1 cellular context compared by ENCODE assay signal in the genomic region with DNA sequence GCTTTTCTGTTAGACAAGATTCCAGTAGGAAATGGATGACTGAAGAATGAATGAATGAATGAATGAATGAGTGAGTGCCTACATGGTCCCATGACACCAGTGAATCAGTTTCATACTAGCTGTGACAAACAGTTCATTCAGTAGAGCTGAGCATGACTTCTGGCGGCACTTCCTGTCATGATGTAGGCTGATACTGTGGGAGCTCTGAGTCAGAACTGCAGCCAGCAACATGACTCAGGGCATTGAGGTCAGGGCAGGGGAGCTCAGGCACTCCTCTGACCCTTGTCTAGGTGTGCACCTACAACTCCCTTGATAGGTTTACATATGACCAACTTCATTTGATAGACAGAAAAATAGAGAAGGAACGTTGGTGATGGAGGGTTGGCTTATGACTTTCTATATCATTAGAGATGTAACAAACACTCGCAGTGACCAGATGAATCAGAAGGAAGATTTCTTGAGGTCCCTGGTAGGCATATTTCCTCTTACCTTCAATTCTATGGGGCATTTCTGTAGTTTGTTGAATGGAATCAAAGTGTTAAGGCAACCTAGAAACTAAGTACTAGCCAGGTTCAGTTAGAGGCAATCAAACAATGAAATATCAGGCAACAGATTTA.
TF ChIP-seq lines count a peak whose summit lies in the region.

No MANE protein-coding gene starts in this region.

TF ChIP-seq in HCT116, 20 proteins besides CTCF, POLR2A, EP300 and RAD21 (continued from another document):
- TF ChIP-seq EZH2 (IDR thresholded peaks at IDR 0.05): no peak
- TF ChIP-seq, protein P1, sequence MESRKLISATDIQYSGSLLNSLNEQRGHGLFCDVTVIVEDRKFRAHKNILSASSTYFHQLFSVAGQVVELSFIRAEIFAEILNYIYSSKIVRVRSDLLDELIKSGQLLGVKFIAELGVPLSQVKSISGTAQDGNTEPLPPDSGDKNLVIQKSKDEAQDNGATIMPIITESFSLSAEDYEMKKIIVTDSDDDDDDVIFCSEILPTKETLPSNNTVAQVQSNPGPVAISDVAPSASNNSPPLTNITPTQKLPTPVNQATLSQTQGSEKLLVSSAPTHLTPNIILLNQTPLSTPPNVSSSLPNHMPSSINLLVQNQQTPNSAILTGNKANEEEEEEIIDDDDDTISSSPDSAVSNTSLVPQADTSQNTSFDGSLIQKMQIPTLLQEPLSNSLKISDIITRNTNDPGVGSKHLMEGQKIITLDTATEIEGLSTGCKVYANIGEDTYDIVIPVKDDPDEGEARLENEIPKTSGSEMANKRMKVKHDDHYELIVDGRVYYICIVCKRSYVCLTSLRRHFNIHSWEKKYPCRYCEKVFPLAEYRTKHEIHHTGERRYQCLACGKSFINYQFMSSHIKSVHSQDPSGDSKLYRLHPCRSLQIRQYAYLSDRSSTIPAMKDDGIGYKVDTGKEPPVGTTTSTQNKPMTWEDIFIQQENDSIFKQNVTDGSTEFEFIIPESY (IDR thresholded peaks at IDR 0.05; ENCODE audit: extremely low read depth, insufficient replicate concordance, low read length): no peak
- no peak for TF ChIP-seq ZFX (IDR thresholded peaks at IDR 0.05)
